Comparison of ENCODE assay signal across 1 cellular context in genomic region chr1:23018661-23019093, GRCh38.
TF ChIP-seq lines count a peak whose summit lies in the region.

No MANE protein-coding gene starts in this region.

TF ChIP-seq in HCT116, 20 proteins besides CTCF, POLR2A, EP300 and RAD21 (continued from another document):
- TF ChIP-seq CEBPB (IDR thresholded peaks at IDR 0.05; ENCODE audit: low read depth) = no peak
